Comparison of ENCODE assay signal across 1 cellular context in the genomic region with DNA sequence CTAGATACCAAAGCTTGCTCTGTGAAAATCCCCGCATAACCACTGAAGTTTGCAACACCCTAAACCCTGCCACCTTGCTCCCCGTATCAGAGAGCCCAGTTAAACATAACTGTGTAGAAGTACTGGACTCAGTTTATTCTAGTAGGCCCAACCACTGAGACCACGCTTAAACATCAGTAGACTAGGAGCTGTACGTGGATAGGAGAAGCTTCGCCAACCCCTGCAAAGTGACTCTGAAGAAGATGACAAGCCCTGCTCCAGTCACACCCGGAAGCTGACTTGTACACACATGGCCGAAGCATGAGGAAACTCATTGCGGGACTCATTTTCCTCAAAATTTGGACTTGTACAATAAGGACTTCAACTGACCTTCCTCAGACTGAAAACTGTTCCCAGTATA.
TF ChIP-seq lines count a peak whose summit lies in the region.

No MANE protein-coding gene starts in this region.

TF ChIP-seq in GM12878, 131 proteins besides CTCF, POLR2A, EP300 and RAD21:
- TF ChIP-seq, protein P1, sequence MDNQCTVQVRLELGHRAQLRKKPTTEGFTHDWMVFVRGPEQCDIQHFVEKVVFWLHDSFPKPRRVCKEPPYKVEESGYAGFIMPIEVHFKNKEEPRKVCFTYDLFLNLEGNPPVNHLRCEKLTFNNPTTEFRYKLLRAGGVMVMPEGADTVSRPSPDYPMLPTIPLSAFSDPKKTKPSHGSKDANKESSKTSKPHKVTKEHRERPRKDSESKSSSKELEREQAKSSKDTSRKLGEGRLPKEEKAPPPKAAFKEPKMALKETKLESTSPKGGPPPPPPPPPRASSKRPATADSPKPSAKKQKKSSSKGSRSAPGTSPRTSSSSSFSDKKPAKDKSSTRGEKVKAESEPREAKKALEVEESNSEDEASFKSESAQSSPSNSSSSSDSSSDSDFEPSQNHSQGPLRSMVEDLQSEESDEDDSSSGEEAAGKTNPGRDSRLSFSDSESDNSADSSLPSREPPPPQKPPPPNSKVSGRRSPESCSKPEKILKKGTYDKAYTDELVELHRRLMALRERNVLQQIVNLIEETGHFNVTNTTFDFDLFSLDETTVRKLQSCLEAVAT (IDR thresholded peaks at IDR 0.05): peak; percentile 66; the same call in 1 of the 2 replicates
- TF ChIP-seq, protein P2, sequence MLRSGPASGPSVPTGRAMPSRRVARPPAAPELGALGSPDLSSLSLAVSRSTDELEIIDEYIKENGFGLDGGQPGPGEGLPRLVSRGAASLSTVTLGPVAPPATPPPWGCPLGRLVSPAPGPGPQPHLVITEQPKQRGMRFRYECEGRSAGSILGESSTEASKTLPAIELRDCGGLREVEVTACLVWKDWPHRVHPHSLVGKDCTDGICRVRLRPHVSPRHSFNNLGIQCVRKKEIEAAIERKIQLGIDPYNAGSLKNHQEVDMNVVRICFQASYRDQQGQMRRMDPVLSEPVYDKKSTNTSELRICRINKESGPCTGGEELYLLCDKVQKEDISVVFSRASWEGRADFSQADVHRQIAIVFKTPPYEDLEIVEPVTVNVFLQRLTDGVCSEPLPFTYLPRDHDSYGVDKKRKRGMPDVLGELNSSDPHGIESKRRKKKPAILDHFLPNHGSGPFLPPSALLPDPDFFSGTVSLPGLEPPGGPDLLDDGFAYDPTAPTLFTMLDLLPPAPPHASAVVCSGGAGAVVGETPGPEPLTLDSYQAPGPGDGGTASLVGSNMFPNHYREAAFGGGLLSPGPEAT (IDR thresholded peaks at IDR 0.05; ENCODE audit: low read depth): 0 out of 2 replicates have a peak, but pooled peaks have one; percentile 3
- TF ChIP-seq, protein P3, sequence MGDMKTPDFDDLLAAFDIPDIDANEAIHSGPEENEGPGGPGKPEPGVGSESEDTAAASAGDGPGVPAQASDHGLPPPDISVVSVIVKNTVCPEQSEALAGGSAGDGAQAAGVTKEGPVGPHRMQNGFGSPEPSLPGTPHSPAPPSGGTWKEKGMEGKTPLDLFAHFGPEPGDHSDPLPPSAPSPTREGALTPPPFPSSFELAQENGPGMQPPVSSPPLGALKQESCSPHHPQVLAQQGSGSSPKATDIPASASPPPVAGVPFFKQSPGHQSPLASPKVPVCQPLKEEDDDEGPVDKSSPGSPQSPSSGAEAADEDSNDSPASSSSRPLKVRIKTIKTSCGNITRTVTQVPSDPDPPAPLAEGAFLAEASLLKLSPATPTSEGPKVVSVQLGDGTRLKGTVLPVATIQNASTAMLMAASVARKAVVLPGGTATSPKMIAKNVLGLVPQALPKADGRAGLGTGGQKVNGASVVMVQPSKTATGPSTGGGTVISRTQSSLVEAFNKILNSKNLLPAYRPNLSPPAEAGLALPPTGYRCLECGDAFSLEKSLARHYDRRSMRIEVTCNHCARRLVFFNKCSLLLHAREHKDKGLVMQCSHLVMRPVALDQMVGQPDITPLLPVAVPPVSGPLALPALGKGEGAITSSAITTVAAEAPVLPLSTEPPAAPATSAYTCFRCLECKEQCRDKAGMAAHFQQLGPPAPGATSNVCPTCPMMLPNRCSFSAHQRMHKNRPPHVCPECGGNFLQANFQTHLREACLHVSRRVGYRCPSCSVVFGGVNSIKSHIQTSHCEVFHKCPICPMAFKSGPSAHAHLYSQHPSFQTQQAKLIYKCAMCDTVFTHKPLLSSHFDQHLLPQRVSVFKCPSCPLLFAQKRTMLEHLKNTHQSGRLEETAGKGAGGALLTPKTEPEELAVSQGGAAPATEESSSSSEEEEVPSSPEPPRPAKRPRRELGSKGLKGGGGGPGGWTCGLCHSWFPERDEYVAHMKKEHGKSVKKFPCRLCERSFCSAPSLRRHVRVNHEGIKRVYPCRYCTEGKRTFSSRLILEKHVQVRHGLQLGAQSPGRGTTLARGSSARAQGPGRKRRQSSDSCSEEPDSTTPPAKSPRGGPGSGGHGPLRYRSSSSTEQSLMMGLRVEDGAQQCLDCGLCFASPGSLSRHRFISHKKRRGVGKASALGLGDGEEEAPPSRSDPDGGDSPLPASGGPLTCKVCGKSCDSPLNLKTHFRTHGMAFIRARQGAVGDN (IDR thresholded peaks at IDR 0.05): peak; percentile 88
TF ChIP-seq in GM12878: peak in this region for 3; not testable (repeated sequence) for 128.
